17 cellular contexts compared by ENCODE assay signal in the genomic region with DNA sequence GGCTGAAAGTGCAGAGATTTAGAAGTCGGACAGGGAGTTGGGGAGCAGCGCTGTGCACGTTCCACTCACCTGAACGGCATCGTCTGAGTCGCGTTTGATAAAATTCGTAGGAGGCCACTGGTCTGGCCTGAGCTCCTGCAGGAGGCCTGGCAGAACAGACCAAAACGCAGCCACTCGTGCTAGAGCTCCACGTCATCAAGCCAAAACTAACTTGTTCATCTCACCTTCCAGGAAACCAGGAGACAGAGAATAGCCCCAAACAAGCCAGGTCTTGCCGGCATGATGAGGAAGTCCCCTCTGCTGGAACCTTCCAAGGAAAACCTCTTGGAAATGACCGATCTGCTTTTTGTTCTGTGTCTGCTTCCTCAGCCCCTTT. TPM values are rescaled to one million over a fixed set of nuclear protein-coding genes. Genes with fewer than 3 reads are reported as not detected.
DNase-seq lines count a peak whose midpoint lies in the region; ATAC-seq and TF ChIP-seq lines count a peak whose summit lies in the region.
"Had no signal": no experiment of that assay in that cellular context is flagged by ENCODE, and none has a peak within 500 bp of the region (broad histone marks: within the 10 kb centered on the region; RNA-seq: fewer than 3 reads in every experiment).

No MANE protein-coding gene starts in this region.

- POLR2A ChIA-PET in activated CD8-positive, alpha-beta T cell treated with anti-CD3 and anti-CD28 coated beads for 36 hours (lab: Charles Lee), result no interaction called here

- no peaks in the 10 kb centered on the region for H3K9me3 Mint-ChIP-seq in activated T-helper 17 cell treated with anti-CD3 and anti-CD28 coated beads, Interleukin-2, amount 50 U/mL, for 72 hours
- H3K9me3 Mint-ChIP-seq in activated CD8-positive, alpha-beta T cell treated with anti-CD3 and anti-CD28 coated beads for 36 hours, result no peaks in the 10 kb centered on the region
- H3K9me3 Mint-ChIP-seq: CD4-positive, alpha-beta T cell had no signal

- H3K4me3 ChIP-seq in NT2/D1 (ENCODE audit: insufficient read length, low read depth) (no peak overlapping the region), esophagus (ENCODE audit: low read depth in 1 of 2, low read length in 2 of 2) (peak overlapping the region in 1 of 2 donors; percentile 42), suprapubic skin (peak overlapping the region; percentile 27)

- TF ChIP-seq EP300 in suprapubic skin (IDR thresholded peaks at IDR 0.05), result no peak

- no peaks in the 10 kb centered on the region for H3K27me3 Mint-ChIP-seq in activated T-helper 17 cell treated with anti-CD3 and anti-CD28 coated beads, Interleukin-2, amount 50 U/mL, for 72 hours
- no peaks in the 10 kb centered on the region for H3K27me3 Mint-ChIP-seq in activated CD8-positive, alpha-beta T cell treated with anti-CD3 and anti-CD28 coated beads for 36 hours
- H3K27me3 Mint-ChIP-seq: CD4-positive, alpha-beta T cell had no signal

- H3K9me3 ChIP-seq in NT2/D1 (ENCODE audit: insufficient read depth, low read length) (peaks cover 10% of the 10 kb centered on the region; the same call in 1 of the 2 replicates), esophagus (ENCODE audit: control insufficient read depth in 2 of 2, insufficient read depth in 1 of 2, low read depth in 1 of 2, low read length in 1 of 2) (no peaks in the 10 kb centered on the region), suprapubic skin (no peaks in the 10 kb centered on the region)
- H3K9me3 ChIP-seq: BE2C had no signal

- H3K4me3 Mint-ChIP-seq in activated T-helper 17 cell treated with anti-CD3 and anti-CD28 coated beads, Interleukin-2, amount 50 U/mL, for 72 hours, result no peak overlapping the region
- H3K4me3 Mint-ChIP-seq in activated CD8-positive, alpha-beta T cell treated with anti-CD3 and anti-CD28 coated beads for 36 hours, result no peak overlapping the region
- H3K4me3 Mint-ChIP-seq: CD4-positive, alpha-beta T cell had no signal

- ATAC-seq in activated T-helper 17 cell treated with anti-CD3 and anti-CD28 coated beads, Interleukin-2, amount 50 U/mL, for 72 hours (replicated peaks), result no peak
- no peak for ATAC-seq in activated CD8-positive, alpha-beta T cell treated with anti-CD3 and anti-CD28 coated beads for 36 hours

- H3K27ac ChIP-seq in esophagus (ENCODE audit: low read depth in 2 of 2, low read length in 1 of 2) (peak overlapping the region; percentile 93 to 95), suprapubic skin (peak overlapping the region; percentile 86)

- H3K9ac ChIP-seq in NT2/D1 (ENCODE audit: insufficient read length, low read depth), result peak overlapping the region; percentile 1

- intact Hi-C loops in activated CD8-positive, alpha-beta T cell treated with anti-CD3 and anti-CD28 coated beads for 36 hours (cut with micrococcal nuclease), result no loop called here

- H3K27ac Mint-ChIP-seq in activated T-helper 17 cell treated with anti-CD3 and anti-CD28 coated beads, Interleukin-2, amount 50 U/mL, for 72 hours, result peak overlapping the region; percentile 19
- H3K27ac Mint-ChIP-seq in activated CD8-positive, alpha-beta T cell treated with anti-CD3 and anti-CD28 coated beads for 36 hours, result no peak overlapping the region
- H3K27ac Mint-ChIP-seq: CD4-positive, alpha-beta T cell had no signal

- CTCF ChIA-PET in activated CD8-positive, alpha-beta T cell treated with anti-CD3 and anti-CD28 coated beads for 36 hours (lab: Charles Lee), result no interaction called here

- 59 to 63% methylated on average over 13 of the region's 13 CpGs for WGBS in esophagus, 2 donors
- WGBS in suprapubic skin, result 55% methylated on average over 11 of the region's 13 CpGs

- no peak for TF ChIP-seq POLR2A in suprapubic skin (IDR thresholded peaks at IDR 0.05)

- TF ChIP-seq CTCF in suprapubic skin (IDR thresholded peaks at IDR 0.05), result no peak
- no peak for TF ChIP-seq CTCF in activated CD8-positive, alpha-beta T cell treated with anti-CD3 and anti-CD28 coated beads for 36 hours (IDR thresholded peaks at IDR 0.05)

- H3K4me1 ChIP-seq in NT2/D1 (ENCODE audit: insufficient read depth, insufficient read length) (peaks cover 18% of the 10 kb centered on the region), esophagus (ENCODE audit: control insufficient read depth in 2 of 2, insufficient read depth in 2 of 2, low read length in 1 of 2) (peaks cover 9 to 14% of the 10 kb centered on the region in 2 donors), suprapubic skin (peaks cover 40% of the 10 kb centered on the region)
- H3K4me1 ChIP-seq: BE2C had no signal

- H3K36me3 ChIP-seq in NT2/D1 (ENCODE audit: insufficient read depth, insufficient read length, low read length) (no peaks in the 10 kb centered on the region), esophagus (ENCODE audit: control insufficient read depth in 2 of 2, insufficient read depth in 2 of 2, low read length in 1 of 2) (no peaks in the 10 kb centered on the region), suprapubic skin (no peaks in the 10 kb centered on the region)
- H3K36me3 ChIP-seq: BE2C had no signal

- H3K27me3 ChIP-seq in NT2/D1 (ENCODE audit: insufficient read depth, insufficient read length) (no peaks in the 10 kb centered on the region), esophagus (ENCODE audit: control insufficient read depth in 1 of 2, insufficient read depth in 2 of 2, low read length in 2 of 2) (no peaks in the 10 kb centered on the region), suprapubic skin (no peaks in the 10 kb centered on the region)
- H3K27me3 ChIP-seq: BE2C had no signal

- no peak for DNase-seq in NT2/D1 (ENCODE audit: low read depth, low spot score)
- DNase-seq in suprapubic skin (ENCODE audit: low spot score in 2 of 2), result no peak
- DNase-seq in activated naive CD4-positive, alpha-beta T cell (lab: John Stamatoyannopoulos, UW), result no peak
- no peak for DNase-seq in cerebellar cortex (ENCODE audit: low spot score)
- no peak for DNase-seq in activated CD8-positive, alpha-beta T cell treated with anti-CD3 and anti-CD28 coated beads for 36 hours
- no peak for DNase-seq in dedifferentiated amniotic fluid mesenchymal stem cell (ENCODE audit: extremely low spot score)
- DNase-seq: BE2C; CD4-positive, alpha-beta T cell; DND-41; GOT3; Kasumi-1; NCI-H1105; NCI-H1694; NCI-H510A treated with DMSO at 0.1 percent for 48 hours; SW 1271 had no signal

- H3K4me1 Mint-ChIP-seq in activated T-helper 17 cell treated with anti-CD3 and anti-CD28 coated beads, Interleukin-2, amount 50 U/mL, for 72 hours, result peaks cover 6% of the 10 kb centered on the region
- H3K4me1 Mint-ChIP-seq in activated CD8-positive, alpha-beta T cell treated with anti-CD3 and anti-CD28 coated beads for 36 hours (ENCODE audit: low read depth), result no peaks in the 10 kb centered on the region

- H3K36me3 Mint-ChIP-seq in activated T-helper 17 cell treated with anti-CD3 and anti-CD28 coated beads, Interleukin-2, amount 50 U/mL, for 72 hours (ENCODE audit: low read depth), result no peaks in the 10 kb centered on the region
- H3K36me3 Mint-ChIP-seq in activated CD8-positive, alpha-beta T cell treated with anti-CD3 and anti-CD28 coated beads for 36 hours (ENCODE audit: low read depth), result no peaks in the 10 kb centered on the region

RNA-seq across cellular contexts. Expression of a gene that starts 43.4 kb away (rescaled TPM):
- 100 to 1,000 TPM; 113 to 118 TPM for total RNA-seq in activated T-helper 17 cell treated with anti-CD3 and anti-CD28 coated beads, Interleukin-2, amount 50 U/mL, for 72 hours
- polyA plus RNA-seq in esophagus, result 100 to 1,000 TPM in 1 of 2 donors, 10 to 100 TPM in 1; 96.0 to 118 TPM
- 100 to 1,000 TPM; 152 to 230 (median 185) TPM for total RNA-seq in suprapubic skin
- 10 to 100 TPM; 67.8 to 80.6 TPM for total RNA-seq in activated CD8-positive, alpha-beta T cell treated with anti-CD3 and anti-CD28 coated beads for 36 hours
